1 cellular context compared by ENCODE assay signal in genomic region chr22:42614312-42615091, GRCh38.
TF ChIP-seq lines count a peak whose summit lies in the region.

POLDIP3 (minus strand) TSS chr22:42614883; CDS start chr22:42614857, 26 bp downstream.

TF ChIP-seq in HepG2, 621 proteins besides CTCF, POLR2A, EP300 and RAD21 (continued from another document):
- TF ChIP-seq ZNF407 (CRISPR knock-in tag; IDR thresholded peaks at IDR 0.05; ENCODE audit: not compliant biosample characterization) (no peak), CAMTA2 (CRISPR knock-in tag; IDR thresholded peaks at IDR 0.05; ENCODE audit: borderline replicate concordance) (0 out of 2 replicates have a peak, but pooled peaks have one; percentile 20), NR2F2 (IDR thresholded peaks at IDR 0.05; ENCODE audit: borderline replicate concordance, low read depth) (no peak), ZNF761 (CRISPR knock-in tag; conservative IDR thresholded peaks at IDR 0.05) (no peak; the same call in 1 of the 2 replicates), SIX1 (CRISPR knock-in tag; IDR thresholded peaks at IDR 0.05; ENCODE audit: borderline replicate concordance) (no peak), ZFP82 (CRISPR knock-in tag; IDR thresholded peaks at IDR 0.05; ENCODE audit: borderline replicate concordance) (0 out of 2 replicates have a peak, but pooled peaks have one; percentile 54), PRMT3 (CRISPR knock-in tag; IDR thresholded peaks at IDR 0.05; ENCODE audit: borderline replicate concordance, low read depth) (no peak), YEATS4 (CRISPR knock-in tag; IDR thresholded peaks at IDR 0.05; ENCODE audit: borderline replicate concordance) (peak; percentile 63; the same call in 1 of the 2 replicates), TBL1XR1 (IDR thresholded peaks at IDR 0.05; ENCODE audit: borderline replicate concordance, low read length, partially characterized antibody) (peak; percentile 1), ZNF619 (CRISPR knock-in tag; IDR thresholded peaks at IDR 0.05) (peak; percentile 28; the same call in 1 of the 2 replicates), HIVEP1 (CRISPR knock-in tag; IDR thresholded peaks at IDR 0.05) (no peak), ZNF142 (CRISPR knock-in tag; IDR thresholded peaks at IDR 0.05) (peak; percentile 2; the same call in 1 of the 2 replicates), NRL (CRISPR knock-in tag; IDR thresholded peaks at IDR 0.05; ENCODE audit: borderline replicate concordance) (peak; percentile 17; the same call in 1 of the 2 replicates), BCL3 (CRISPR knock-in tag; IDR thresholded peaks at IDR 0.05) (no peak; the same call in 1 of the 2 replicates), IRF2 (CRISPR knock-in tag; IDR thresholded peaks at IDR 0.05) (no peak; the same call in 1 of the 2 replicates), ZMYM4 (CRISPR knock-in tag; IDR thresholded peaks at IDR 0.05) (peak; percentile 77; the same call in 1 of the 2 replicates)
TF ChIP-seq in HepG2: peak in this region for 134.
